8 cellular contexts compared by ENCODE assay signal in the genomic region with DNA sequence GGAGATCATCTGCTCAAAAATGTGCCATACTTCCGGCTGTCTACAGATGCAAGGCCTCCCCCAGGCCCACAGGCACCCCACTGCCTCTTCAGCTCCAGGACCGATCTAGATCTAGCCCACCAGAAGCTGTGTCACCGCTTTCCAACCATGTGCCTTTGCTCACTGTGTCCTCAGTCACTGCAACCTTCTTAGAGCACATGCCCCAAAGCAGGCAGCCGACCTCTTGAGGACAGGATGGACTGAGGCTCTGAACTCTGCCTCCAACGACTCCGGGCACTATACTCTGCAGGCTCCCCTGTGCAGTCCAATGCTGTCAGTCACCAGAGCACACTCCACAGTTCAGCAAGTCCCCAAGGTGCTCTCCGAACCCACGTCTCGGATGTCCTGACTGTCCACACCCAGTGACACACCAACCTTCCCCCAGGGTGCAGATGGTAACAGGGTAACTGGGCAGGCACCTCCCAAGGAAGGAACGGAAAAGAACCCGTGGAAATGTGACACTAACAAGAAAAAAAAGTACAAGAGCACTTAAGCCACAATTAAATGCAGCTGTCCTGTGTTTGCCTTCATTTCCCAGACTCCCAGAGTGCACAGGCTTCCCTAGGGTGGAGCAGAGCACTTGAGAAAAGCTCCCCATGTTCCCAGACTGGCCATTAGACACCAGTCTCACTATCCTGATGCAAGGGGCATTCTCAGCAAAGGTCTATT.
A peak's percentile ranks its signal among the peaks of the same experiment; 100 is the strongest.
DNase-seq lines count a peak whose midpoint lies in the region; ATAC-seq and TF ChIP-seq lines count a peak whose summit lies in the region.

No MANE protein-coding gene starts in this region.

- H3K9me3 Mint-ChIP-seq in activated T-cell treated with anti-CD3 and anti-CD28 coated beads, Interleukin-2, amount 50 U/mL, for 24 hours: peaks cover 6% of the 10 kb centered on the region
- peaks cover 27% of the 10 kb centered on the region for H3K9me3 Mint-ChIP-seq in nephron progenitor cell

- no peaks in the 10 kb centered on the region for H3K27me3 Mint-ChIP-seq in activated T-cell treated with anti-CD3 and anti-CD28 coated beads, Interleukin-2, amount 50 U/mL, for 24 hours
- H3K27me3 Mint-ChIP-seq in nephron progenitor cell (ENCODE audit: low read depth, poor library complexity): peaks cover 3% of the 10 kb centered on the region

- ATAC-seq in GM21723 (IDR thresholded peaks at IDR 0.05; ENCODE audit: unreplicated experiment) (no peak), HG03139 (IDR thresholded peaks at IDR 0.05; ENCODE audit: unreplicated experiment) (no peak)

- H3K4me1 Mint-ChIP-seq in activated T-cell treated with anti-CD3 and anti-CD28 coated beads, Interleukin-2, amount 50 U/mL, for 24 hours (ENCODE audit: low read depth): peaks cover 79% of the 10 kb centered on the region
- peaks cover 84% of the 10 kb centered on the region for H3K4me1 Mint-ChIP-seq in nephron progenitor cell

- H3K27ac Mint-ChIP-seq in activated T-cell treated with anti-CD3 and anti-CD28 coated beads, Interleukin-2, amount 50 U/mL, for 24 hours: peak overlapping the region; percentile 93
- H3K27ac Mint-ChIP-seq in nephron progenitor cell: peak overlapping the region; percentile 98

- H3K36me3 Mint-ChIP-seq in activated T-cell treated with anti-CD3 and anti-CD28 coated beads, Interleukin-2, amount 50 U/mL, for 24 hours (ENCODE audit: low read depth): peaks cover 70% of the 10 kb centered on the region
- H3K36me3 Mint-ChIP-seq in nephron progenitor cell (ENCODE audit: low read depth): peaks cover 42% of the 10 kb centered on the region

- peak overlapping the region; percentile 77 for H3K4me3 Mint-ChIP-seq in activated T-cell treated with anti-CD3 and anti-CD28 coated beads, Interleukin-2, amount 50 U/mL, for 24 hours
- H3K4me3 Mint-ChIP-seq in nephron progenitor cell: peak overlapping the region; percentile 23

- no peak for TF ChIP-seq CTCF in nephron progenitor cell (IDR thresholded peaks at IDR 0.05)

- DNase-seq in activated T-cell treated with anti-CD3 and anti-CD28 coated beads, Interleukin-2, amount 50 U/mL, for 24 hours: no peak
- DNase-seq in activated T-cell treated with anti-CD3 and anti-CD28 coated beads, Interleukin-2, amount 50 U/mL, for 1 hour: no peak
- DNase-seq in OCI-M1 (lab: John Stamatoyannopoulos, UW) (peak; percentile 44), dedifferentiated amniotic fluid mesenchymal stem cell (ENCODE audit: extremely low spot score) (peak; percentile 57), nephron progenitor cell (no peak), amniotic stem cell (lab: John Stamatoyannopoulos, UW) (no peak)

Comparison
In these comparisons a context has a peak if more than half of its experiments do, and no peak if none do; other contexts are left out.
1. DNase-seq: peak in OCI-M1 (single experiment) and dedifferentiated amniotic fluid mesenchymal stem cell (single experiment); none in activated T-cell treated with anti-CD3 and anti-CD28 coated beads, Interleukin-2, amount 50 U/mL, for 24 hours (single experiment), activated T-cell treated with anti-CD3 and anti-CD28 coated beads, Interleukin-2, amount 50 U/mL, for 1 hour (single experiment), nephron progenitor cell (single experiment) and amniotic stem cell (single experiment).